Comparison of ENCODE assay signal across 16 cellular contexts in genomic region chr3:151329368-151329767, GRCh38. TPM values are rescaled to one million over a fixed set of nuclear protein-coding genes. Genes with fewer than 3 reads are reported as not detected.
DNase-seq lines count a peak whose midpoint lies in the region; ATAC-seq and TF ChIP-seq lines count a peak whose summit lies in the region.
"Had no signal": no experiment of that assay in that cellular context is flagged by ENCODE, and none has a peak within 500 bp of the region (broad histone marks: within the 10 kb centered on the region; RNA-seq: fewer than 3 reads in every experiment).

Gene P2RY13 (minus strand): TSS chr3:151329549. CDS start chr3:151329528, 21 bp downstream.

- H3K27me3 ChIP-seq in heart right ventricle = no peaks in the 10 kb centered on the region
- no peaks in the 10 kb centered on the region for H3K27me3 ChIP-seq in right atrium auricular region
- no peaks in the 10 kb centered on the region for H3K27me3 ChIP-seq in upper lobe of right lung
- H3K27me3 ChIP-seq in body of pancreas = no peaks in the 10 kb centered on the region
- H3K27me3 ChIP-seq: BE2C, pancreas, tibial nerve had no signal

- POLR2A ChIA-PET in activated naive CD8-positive, alpha-beta T cell treated with anti-CD3 and anti-CD28 coated beads, Interleukin-2, amount 10 ng/mL, durations not matched to agents 7 days and 5 days (lab: Charles Lee) = no interaction called here

- peak in 1 of 3 donors; percentile 21 for TF ChIP-seq POLR2A in body of pancreas (IDR thresholded peaks at IDR 0.05)

- H3K9me3 Mint-ChIP-seq in activated naive CD8-positive, alpha-beta T cell treated with anti-CD3 and anti-CD28 coated beads, Interleukin-2, amount 10 ng/mL, durations not matched to agents 7 days and 5 days = no peaks in the 10 kb centered on the region
- H3K9me3 Mint-ChIP-seq: central memory CD8-positive, alpha-beta T cell had no signal

- intact Hi-C loops in heart right ventricle (cut with DNase I) (loop anchor here in 2 of 10 donors (5.0 kb wide), 2 partner anchors 157 to 162 kb away; no protein-coding TSS in a partner anchor), upper lobe of right lung (cut with DNase I) (no loop called here), body of pancreas (cut with DNase I) (no loop called here)

- H3K36me3 ChIP-seq in heart right ventricle = no peaks in the 10 kb centered on the region
- no peaks in the 10 kb centered on the region for H3K36me3 ChIP-seq in right atrium auricular region
- no peaks in the 10 kb centered on the region for H3K36me3 ChIP-seq in upper lobe of right lung
- no peaks in the 10 kb centered on the region for H3K36me3 ChIP-seq in body of pancreas (replicated peaks in 1 of 2; ENCODE audit: insufficient read depth in 1 of 2, low read depth in 2 of 2)
- H3K36me3 ChIP-seq: BE2C, pancreas, tibial nerve had no signal

- peaks cover 14% of the 10 kb centered on the region for H3K27me3 Mint-ChIP-seq in activated naive CD8-positive, alpha-beta T cell treated with anti-CD3 and anti-CD28 coated beads, Interleukin-2, amount 10 ng/mL, durations not matched to agents 7 days and 5 days

- H3K27ac ChIP-seq in heart right ventricle (peak within 1 kb of the TSS in 2 of 10 donors; percentile 38 to 81), right atrium auricular region (no peak within 1 kb of the TSS), upper lobe of right lung (peak within 1 kb of the TSS; percentile 37), body of pancreas (no peak within 1 kb of the TSS)
- H3K27ac ChIP-seq: pancreas had no signal

- DNase-seq in heart right ventricle = no peak
- no peak for DNase-seq in right atrium auricular region (ENCODE audit: low spot score)
- no peak for DNase-seq in activated naive CD8-positive, alpha-beta T cell treated with anti-CD3 and anti-CD28 coated beads, Interleukin-2, amount 10 ng/mL, durations not matched to agents 7 days and 5 days
- peak; percentile 48 for DNase-seq in medulla oblongata (ENCODE audit: extremely low spot score)
- no peak for DNase-seq in upper lobe of right lung
- DNase-seq in body of pancreas = no peak
- DNase-seq in NCI-H748 treated with DMSO at 0.1 percent for 48 hours (lab: John Stamatoyannopoulos, UW) = no peak
- DNase-seq: BE2C, GF-D8, kidney, NCI-H1105 treated with DMSO at 0.1 percent for 48 hours, pancreas had no signal

- no peak within 1 kb of the TSS for H3K27ac Mint-ChIP-seq in activated naive CD8-positive, alpha-beta T cell treated with anti-CD3 and anti-CD28 coated beads, Interleukin-2, amount 10 ng/mL, durations not matched to agents 7 days and 5 days

- WGBS in heart right ventricle, 2 donors = 88 to 98% methylated on average over 1 of the region's 1 CpG
- 76 to 91% methylated on average over 1 of the region's 1 CpG for WGBS in body of pancreas, 2 donors

- H3K36me3 Mint-ChIP-seq in activated naive CD8-positive, alpha-beta T cell treated with anti-CD3 and anti-CD28 coated beads, Interleukin-2, amount 10 ng/mL, durations not matched to agents 7 days and 5 days = no peaks in the 10 kb centered on the region

- H3K4me3 Mint-ChIP-seq in activated naive CD8-positive, alpha-beta T cell treated with anti-CD3 and anti-CD28 coated beads, Interleukin-2, amount 10 ng/mL, durations not matched to agents 7 days and 5 days = peak within 1 kb of the TSS; percentile 33
- H3K4me3 Mint-ChIP-seq: central memory CD8-positive, alpha-beta T cell had no signal

- TF ChIP-seq CTCF in heart right ventricle (IDR thresholded peaks at IDR 0.05) (no peak), right atrium auricular region (IDR thresholded peaks at IDR 0.05) (no peak), upper lobe of right lung (IDR thresholded peaks at IDR 0.05) (no peak), body of pancreas (IDR thresholded peaks at IDR 0.05) (no peak)

- H3K4me3 ChIP-seq in heart right ventricle = peak within 1 kb of the TSS in 6 of 10 donors; percentile 10 to 52 (median 29)
- peak within 1 kb of the TSS in 1 of 2 donors; percentile 14 for H3K4me3 ChIP-seq in right atrium auricular region
- peak within 1 kb of the TSS; percentile 32 for H3K4me3 ChIP-seq in upper lobe of right lung
- no peak within 1 kb of the TSS for H3K4me3 ChIP-seq in body of pancreas

- ATAC-seq in heart right ventricle (peak in 3 of 8 donors; percentile 23 to 39 (median 39)), upper lobe of right lung (peak; percentile 72), body of pancreas (no peak), HG03571 (IDR thresholded peaks at IDR 0.05; ENCODE audit: unreplicated experiment) (no peak)
- no peak for ATAC-seq in activated naive CD8-positive, alpha-beta T cell treated with anti-CD3 and anti-CD28 coated beads, Interleukin-2, amount 10 ng/mL, durations not matched to agents 7 days and 5 days (ENCODE audit: low read depth)

- H3K4me1 ChIP-seq in heart right ventricle = peaks cover 0 to 53% (median 0%) of the 10 kb centered on the region in 9 donors
- H3K4me1 ChIP-seq in right atrium auricular region = no peaks in the 10 kb centered on the region
- H3K4me1 ChIP-seq in upper lobe of right lung = peaks cover 4% of the 10 kb centered on the region
- H3K4me1 ChIP-seq in body of pancreas = no peaks in the 10 kb centered on the region
- H3K4me1 ChIP-seq: BE2C, pancreas had no signal

- no peaks in the 10 kb centered on the region for H3K9me3 ChIP-seq in heart right ventricle
- no peaks in the 10 kb centered on the region for H3K9me3 ChIP-seq in right atrium auricular region
- H3K9me3 ChIP-seq in upper lobe of right lung = no peaks in the 10 kb centered on the region
- no peaks in the 10 kb centered on the region for H3K9me3 ChIP-seq in body of pancreas
- H3K9me3 ChIP-seq: BE2C, pancreas, tibial nerve had no signal

- H3K4me1 Mint-ChIP-seq in activated naive CD8-positive, alpha-beta T cell treated with anti-CD3 and anti-CD28 coated beads, Interleukin-2, amount 10 ng/mL, durations not matched to agents 7 days and 5 days = peaks cover 11% of the 10 kb centered on the region

RNA-seq across cellular contexts. Expression of gene P2RY13, which starts in this region (rescaled TPM):
- total RNA-seq in heart right ventricle (1 to 10 TPM in 2 of 10 donors, under 1 TPM in 8; 0.26 to 4.9 (median 0.44) TPM), right atrium auricular region (under 1 TPM; 0.41 to 0.75 TPM), upper lobe of right lung (8.2 TPM), body of pancreas (under 1 TPM; under 0.01 to 0.33 TPM)
- under 1 TPM; 0.14 to 0.15 TPM for polyA plus RNA-seq in heart right ventricle
- total RNA-seq in activated naive CD8-positive, alpha-beta T cell treated with anti-CD3 and anti-CD28 coated beads, Interleukin-2, amount 10 ng/mL, durations not matched to agents 7 days and 5 days = not detected
- total RNA-seq: fibroblast of villous mesenchyme had no signal

Comparison
In these comparisons a context has a peak if more than half of its experiments do, and no peak if none do; other contexts are left out.
1. H3K4me3 ChIP-seq: peak in heart right ventricle (6 of 10) and upper lobe of right lung (single experiment); none in body of pancreas (0 of 2).